In the genomic region with DNA sequence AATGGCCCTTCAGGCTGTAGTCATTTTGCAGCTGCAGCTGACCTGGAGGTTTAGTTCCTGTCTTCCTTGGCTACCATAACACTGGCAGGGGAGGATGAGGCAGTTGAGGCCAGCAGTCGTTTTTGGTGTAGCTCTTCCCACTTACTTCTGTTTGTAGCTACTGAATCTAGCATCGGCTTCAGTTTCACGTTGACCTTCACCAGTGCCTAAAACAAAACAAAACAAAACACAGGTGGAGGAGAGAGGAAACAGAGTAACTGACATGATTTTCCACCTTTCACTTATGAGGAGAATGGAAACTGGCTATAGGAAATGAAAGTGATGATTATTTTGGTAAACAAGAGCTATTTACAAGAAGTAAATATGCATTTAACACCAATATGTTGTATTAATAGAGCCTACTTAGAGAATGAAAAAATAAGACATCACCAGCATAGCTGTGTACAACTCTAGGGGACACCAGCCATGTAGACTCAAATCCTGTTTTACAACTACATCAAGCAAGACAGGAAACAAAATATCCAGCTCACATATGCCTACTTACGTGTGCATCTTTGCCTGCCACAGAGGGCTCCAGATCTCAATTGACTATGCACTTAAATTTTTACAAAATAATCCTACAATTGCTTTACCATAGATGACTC, we compare ENCODE assay signal across 17 cellular contexts.
A peak's percentile ranks its signal among the peaks of the same experiment; 100 is the strongest.
DNase-seq lines count a peak whose midpoint lies in the region; ATAC-seq and TF ChIP-seq lines count a peak whose summit lies in the region.
"Had no signal": no experiment of that assay in that cellular context is flagged by ENCODE, and none has a peak within 500 bp of the region (broad histone marks: within the 10 kb centered on the region; RNA-seq: fewer than 3 reads in every experiment).

No MANE protein-coding gene starts in this region.

- no peaks in the 10 kb centered on the region for H3K36me3 ChIP-seq in thyroid gland
- H3K36me3 ChIP-seq: lower lobe of right lung had no signal

- no peaks in the 10 kb centered on the region for H3K27me3 ChIP-seq in thyroid gland

- TF ChIP-seq POLR2A in thyroid gland (IDR thresholded peaks at IDR 0.05) = no peak
- no peak for TF ChIP-seq POLR2A in GM18505 (IDR thresholded peaks at IDR 0.05; ENCODE audit: borderline replicate concordance, extremely low read depth, insufficient read depth, insufficient read length)

- H3K27ac ChIP-seq in thyroid gland = no peak overlapping the region
- H3K27ac ChIP-seq: lower lobe of right lung, psoas muscle had no signal

- no peaks in the 10 kb centered on the region for H3K9me3 Mint-ChIP-seq in brain
- H3K9me3 Mint-ChIP-seq: naive thymus-derived CD4-positive, alpha-beta T cell had no signal

- in situ Hi-C loops in GM13977 (cut with MboI; ENCODE audit: low pct_unique_long_range_greater_than_20kb, low sequenced_read_pairs, unreplicated experiment) = no loop called here

- H3K4me1 Mint-ChIP-seq in brain = peaks cover 68% of the 10 kb centered on the region
- H3K4me1 Mint-ChIP-seq: T-helper 17 cell had no signal

- no peak overlapping the region for H3K4me3 Mint-ChIP-seq in brain
- H3K4me3 Mint-ChIP-seq: naive thymus-derived CD4-positive, alpha-beta T cell; T-helper 17 cell had no signal

- 60 to 71% methylated on average over 4 of the region's 4 CpGs for WGBS in thyroid gland, 2 donors

- no peaks in the 10 kb centered on the region for H3K9me3 ChIP-seq in thyroid gland
- H3K9me3 ChIP-seq: lower lobe of right lung, psoas muscle had no signal

- intact Hi-C loops in thyroid gland (cut with DNase I) = no loop called here

- H3K27me3 Mint-ChIP-seq in brain = no peaks in the 10 kb centered on the region

- H3K4me3 ChIP-seq in thyroid gland (replicated peaks in 1 of 3) = no peak overlapping the region
- H3K4me3 ChIP-seq: lower lobe of right lung, psoas muscle had no signal

- no peak for TF ChIP-seq CTCF in brain (conservative IDR thresholded peaks at IDR 0.05)
- TF ChIP-seq CTCF in thyroid gland (IDR thresholded peaks at IDR 0.05) = no peak
- TF ChIP-seq CTCF in GM13977 (IDR thresholded peaks at IDR 0.05; ENCODE audit: extremely low read depth, insufficient read depth, missing control alignments) = no peak

- DNase-seq in thyroid gland (no peak), GM13977 (ENCODE audit: low spot score) (no peak), DMS114 treated with DMSO at 0.1 percent for 48 hours (lab: John Stamatoyannopoulos, UW; ENCODE audit: unreplicated experiment) (no peak)
- DNase-seq: activated CD4-positive, CD25-positive, alpha-beta regulatory T cell; COR-L47; cortex of kidney; lower lobe of right lung; naive thymus-derived CD4-positive, alpha-beta T cell; NK-92 treated with Interleukin-12 subunit alpha and Interleukin-12 subunit beta, amount 100 ng/mL, for 24 hours; psoas muscle; Right ventricle myocardium superior; T-helper 17 cell had no signal

- peak overlapping the region in 3 of 5 experiments; percentile 21 to 75 (median 51) for H3K27ac Mint-ChIP-seq in brain
- H3K27ac Mint-ChIP-seq: naive thymus-derived CD4-positive, alpha-beta T cell; T-helper 17 cell had no signal

- ATAC-seq in GM18502 (IDR thresholded peaks at IDR 0.05; ENCODE audit: poor library complexity, unreplicated experiment) (peak; percentile 54), GM21529 (IDR thresholded peaks at IDR 0.05; ENCODE audit: unreplicated experiment) (peak; percentile 82), HG03159 (IDR thresholded peaks at IDR 0.05; ENCODE audit: unreplicated experiment) (peak; percentile 57), GM18505 (IDR thresholded peaks at IDR 0.05; ENCODE audit: unreplicated experiment) (no peak)
- ATAC-seq: lower lobe of right lung; naive thymus-derived CD4-positive, alpha-beta T cell; psoas muscle; T-helper 17 cell had no signal

- H3K4me1 ChIP-seq in thyroid gland = no peaks in the 10 kb centered on the region
- H3K4me1 ChIP-seq: lower lobe of right lung had no signal

- H3K36me3 Mint-ChIP-seq in brain = no peaks in the 10 kb centered on the region
- H3K36me3 Mint-ChIP-seq: naive thymus-derived CD4-positive, alpha-beta T cell had no signal
